ENCODE assay signal across 8 cellular contexts in the genomic region with DNA sequence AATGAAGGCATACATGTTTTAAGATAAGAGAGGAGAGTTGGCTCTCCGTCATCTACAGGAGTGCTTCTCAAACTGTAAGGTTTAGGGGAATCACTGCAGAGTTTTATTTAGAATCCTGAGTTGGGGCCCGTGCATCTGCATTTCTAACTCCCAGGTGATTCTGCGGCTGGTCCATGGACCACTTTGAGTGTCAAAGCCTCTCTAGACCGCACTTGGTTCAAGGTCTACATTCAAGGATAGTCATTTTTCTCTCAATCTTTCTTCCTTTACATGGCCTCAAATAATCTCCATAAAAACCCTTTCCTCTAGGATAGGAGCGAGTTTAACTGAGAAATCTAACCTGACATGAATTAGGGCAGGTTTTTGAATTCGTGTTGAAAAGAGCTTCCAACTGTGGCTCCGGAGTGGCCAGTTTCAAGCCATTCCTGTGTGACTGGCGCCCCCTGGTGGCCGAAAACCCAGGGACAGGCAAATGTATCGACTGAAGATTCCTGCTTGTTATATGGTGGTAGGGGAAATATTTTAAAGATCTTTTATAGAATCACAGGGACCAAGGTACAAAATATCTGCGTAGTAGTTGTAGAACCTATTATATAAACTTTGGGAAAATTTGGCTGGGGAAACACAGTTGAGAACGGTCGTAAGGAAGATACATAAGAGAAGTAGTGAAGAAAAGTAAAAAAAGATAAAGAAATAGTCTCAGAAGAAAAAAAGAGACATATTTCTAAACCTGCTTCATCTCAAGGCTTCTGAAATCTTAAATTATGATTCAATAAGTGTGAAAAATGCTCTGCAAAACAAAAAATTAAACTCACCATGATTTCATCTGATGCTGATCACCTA. TPM values are rescaled to one million over a fixed set of nuclear protein-coding genes. Genes with fewer than 3 reads are reported as not detected.
DNase-seq lines count a peak whose midpoint lies in the region; ATAC-seq, FAIRE-seq and TF ChIP-seq lines count a peak whose summit lies in the region.

No MANE protein-coding gene starts in this region.

- TF ChIP-seq POLR2A in HepG2 (IDR thresholded peaks at IDR 0.05; ENCODE audit: insufficient read depth in 1 of 2, low read depth in 2 of 2, low read length in 2 of 2), result no peak

- no peaks in the 10 kb centered on the region for H3K9me3 ChIP-seq in HepG2 (ENCODE audit: low read length)

- H3K27ac Mint-ChIP-seq in activated CD4-positive, alpha-beta T cell treated with anti-CD3 and anti-CD28 coated beads, Interleukin-2, amount 10 ng/mL, durations not matched to agents 24 days and 14 days, result peak overlapping the region; percentile 25

- DNase-seq in AG10803 (ENCODE audit: low read depth), result peak; percentile 63
- peak; percentile 83 to 93 for DNase-seq in NCI-H524 (lab: John Stamatoyannopoulos, UW)
- DNase-seq in activated CD4-positive, alpha-beta T cell treated with anti-CD3 and anti-CD28 coated beads, Interleukin-2, amount 10 ng/mL, durations not matched to agents 24 days and 14 days, result peak; percentile 97
- peak; percentile 56 for DNase-seq in HepG2 (ENCODE audit: low spot score)
- peak; percentile 74 to 99 (median 83) for DNase-seq in stimulated activated CD4-positive, alpha-beta T cell treated with anti-CD3 and anti-CD28 coated beads, TNF-alpha, amount 100 ng/mL, for 1 hour (ENCODE audit: low read depth in 3 of 3, low spot score in 1 of 3)

- no peaks in the 10 kb centered on the region for H4K20me1 ChIP-seq in HepG2 (ENCODE audit: insufficient read depth, low read length)

- H3K79me2 ChIP-seq in HepG2 (ENCODE audit: insufficient read depth, low read length), result no peaks in the 10 kb centered on the region

- H3K4me3 Mint-ChIP-seq in activated CD4-positive, alpha-beta T cell treated with anti-CD3 and anti-CD28 coated beads, Interleukin-2, amount 10 ng/mL, durations not matched to agents 24 days and 14 days, result peak overlapping the region; percentile 13

- peaks cover 17% of the 10 kb centered on the region; the same call in 1 of the 2 replicates for H3K4me1 ChIP-seq in HepG2 (ENCODE audit: insufficient read depth, low read length)

- H3K4me3 ChIP-seq in AG10803 (ENCODE audit: low read length) (no peak overlapping the region), HepG2 (replicated peaks in 1 of 3; ENCODE audit: insufficient read depth in 1 of 3, low read depth in 2 of 3, low read length in 3 of 3) (no peak overlapping the region)

- H3K36me3 ChIP-seq in HepG2 (replicated peaks in 1 of 2; ENCODE audit: control insufficient read depth in 1 of 2, insufficient read depth in 2 of 2, low read length in 2 of 2), result no peaks in the 10 kb centered on the region

- no peaks in the 10 kb centered on the region for H3K27me3 Mint-ChIP-seq in activated CD4-positive, alpha-beta T cell treated with anti-CD3 and anti-CD28 coated beads, Interleukin-2, amount 10 ng/mL, durations not matched to agents 24 days and 14 days

- WGBS in HepG2 (ENCODE audit: low lambda C conversion rate), result 22% methylated on average over 13 of the region's 13 CpGs

- no peaks in the 10 kb centered on the region; a peak in 2 of 5 replicates for H3K27me3 ChIP-seq in HepG2 (ENCODE audit: control insufficient read depth in 1 of 2, insufficient read depth in 2 of 2, low read length in 2 of 2)

- H3K9me3 Mint-ChIP-seq in activated CD4-positive, alpha-beta T cell treated with anti-CD3 and anti-CD28 coated beads, Interleukin-2, amount 10 ng/mL, durations not matched to agents 24 days and 14 days, result no peaks in the 10 kb centered on the region

- H2AFZ ChIP-seq in HepG2 (ENCODE audit: low read length), result no peak overlapping the region

- no peaks in the 10 kb centered on the region for H3K36me3 Mint-ChIP-seq in activated CD4-positive, alpha-beta T cell treated with anti-CD3 and anti-CD28 coated beads, Interleukin-2, amount 10 ng/mL, durations not matched to agents 24 days and 14 days (ENCODE audit: low read depth)

- H3K9ac ChIP-seq in HepG2 (ENCODE audit: insufficient read depth, low read depth, low read length), result no peak overlapping the region

- TF ChIP-seq EP300 in HepG2 (IDR thresholded peaks at IDR 0.05; ENCODE audit: low read depth in 2 of 2, low read length in 2 of 2) (no peak), HepG2 (CRISPR knock-in tag; IDR thresholded peaks at IDR 0.05; ENCODE audit: borderline replicate concordance) (no peak)

- TF ChIP-seq RAD21 in HepG2 (CRISPR knock-in tag; IDR thresholded peaks at IDR 0.05), result peak; percentile 90

- H3K4me2 ChIP-seq in HepG2 (ENCODE audit: low read depth, low read length), result peak overlapping the region; percentile 61

- POLR2A ChIA-PET in HepG2 (lab: Yijun Ruan, JAX), result no interaction called here

- peak; percentile 46 for ATAC-seq in GM18873 (IDR thresholded peaks at IDR 0.05; ENCODE audit: low FRiP score, unreplicated experiment)
- ATAC-seq in HG03280 (IDR thresholded peaks at IDR 0.05; ENCODE audit: unreplicated experiment), result peak; percentile 73
- ATAC-seq in HepG2, result peak; percentile 95

- H3K4me1 Mint-ChIP-seq in activated CD4-positive, alpha-beta T cell treated with anti-CD3 and anti-CD28 coated beads, Interleukin-2, amount 10 ng/mL, durations not matched to agents 24 days and 14 days, result peaks cover 16% of the 10 kb centered on the region

- peak; percentile 92 for TF ChIP-seq CTCF in AG10803 (conservative IDR thresholded peaks at IDR 0.05; ENCODE audit: low read length)
- peak; percentile 90 for TF ChIP-seq CTCF in HepG2 (CRISPR knock-in tag; IDR thresholded peaks at IDR 0.05)

- FAIRE-seq in colon (lab: Jason Lieb, UNC) (peak; percentile 21), HepG2 (lab: Jason Lieb, UNC) (peak; percentile 79)

- intact Hi-C loops in activated CD4-positive, alpha-beta T cell treated with anti-CD3 and anti-CD28 coated beads, Interleukin-2, amount 10 ng/mL, durations not matched to agents 24 days and 14 days (cut with micrococcal nuclease), result loop anchor here (1.0 to 2.0 kb wide), 3 partner anchors 52 to 305 kb away; no protein-coding TSS in a partner anchor
- intact Hi-C loops in HepG2 (cut with micrococcal nuclease; ENCODE audit: unreplicated experiment), result loop anchor here (1.0 to 2.0 kb wide), 4 partner anchors 52 to 364 kb away; no protein-coding TSS in a partner anchor

- CTCF ChIA-PET in HepG2 (lab: Yijun Ruan, JAX; ENCODE audit: low intra/inter-chr PET ratio, low total read pairs), result interaction anchor here (1.0 to 5.1 kb wide), 2 partner anchors 48 to 231 kb away, joined by 3 to 64 read pairs; no protein-coding TSS in a partner anchor

- no TSS peak for BruUV-seq in HepG2 (replicated peaks; lab: Mats Ljungman, UMichigan)

- in situ Hi-C loops in HepG2 (cut with HindIII; ENCODE audit: extremely low pct_ligation_motif_present, low pct_unique_long_range_greater_than_20kb), result loop anchor here (5.0 kb wide), 1 partner anchor 231 kb away; no protein-coding TSS in a partner anchor

- H3K27ac ChIP-seq in HepG2 (ENCODE audit: extremely low read length, insufficient read depth, low read length), result no peak overlapping the region

RNA-seq across cellular contexts. Expression of a gene that starts 11.9 kb away (rescaled TPM):
- 0.05 and 0.12 TPM in 2 replicates for total RNA-seq in activated CD4-positive, alpha-beta T cell treated with anti-CD3 and anti-CD28 coated beads, Interleukin-2, amount 10 ng/mL, durations not matched to agents 24 days and 14 days
- total RNA-seq in HepG2 (2016; rRNA removed; fragmentation: Illumina TruSeq; extraction: Trizol), result 0.31 and 0.42 TPM in 2 replicates
- total RNA-seq in HepG2 (2016; cell fraction: cytosol; rRNA removed; fragmentation: Illumina TruSeq; extraction: Trizol; ENCODE audit: low read depth), result not detected in 2 replicates
- 0.22 and 0.46 TPM in 2 replicates for total RNA-seq in HepG2 (2016; cell fraction: insoluble cytoplasmic fraction; rRNA removed; fragmentation: Illumina TruSeq; extraction: Trizol)
- 0.09 and 0.24 TPM in 2 replicates for total RNA-seq in HepG2 (2016; cell fraction: membrane; rRNA removed; fragmentation: Illumina TruSeq; extraction: Trizol)
- 0.25 and 0.38 TPM in 2 replicates for total RNA-seq in HepG2 (2016; cell fraction: nucleus; rRNA removed; fragmentation: Illumina TruSeq; extraction: Trizol)
- polyA plus RNA-seq in HepG2 (2011; rRNA removed), result 0.60 and 0.83 TPM in 2 replicates
- 0.35 and 0.45 TPM in 2 replicates for polyA plus RNA-seq in HepG2 (2011; cell fraction: cytosol; rRNA removed)
- 0.39 and 0.83 TPM in 2 replicates for polyA plus RNA-seq in HepG2 (2011; cell fraction: nucleus; rRNA removed)
- polyA plus RNA-seq in HepG2 (2012), result 0.21 TPM in 1 of 2 replicates, not detected in the other
- polyA plus RNA-seq in HepG2 (2016; cell fraction: cytosol; fragmentation: Illumina TruSeq; extraction: Trizol; ENCODE audit: low read depth), result 0.06 TPM in 1 of 2 replicates, not detected in the other
- 0.33 and 0.48 TPM in 2 replicates for polyA plus RNA-seq in HepG2 (2016; cell fraction: insoluble cytoplasmic fraction; fragmentation: Illumina TruSeq; extraction: Trizol; ENCODE audit: low read depth)
- 0.16 and 0.24 TPM in 2 replicates for polyA plus RNA-seq in HepG2 (2016; cell fraction: membrane; fragmentation: Illumina TruSeq; extraction: Trizol; ENCODE audit: low read depth)
- 0.37 and 0.71 TPM in 2 replicates for polyA plus RNA-seq in HepG2 (2016; cell fraction: nucleus; fragmentation: Illumina TruSeq; extraction: Trizol; ENCODE audit: insufficient read depth, low read depth)
- polyA minus RNA-seq in HepG2 (2011; rRNA and poly(A)+ RNA removed; ENCODE audit: low replicate concordance), result 0.26 TPM in 1 of 2 replicates, not detected in the other
- 0.26 TPM in 1 of 2 replicates, not detected in the other for polyA minus RNA-seq in HepG2 (2011; cell fraction: cytosol; rRNA and poly(A)+ RNA removed)
- polyA minus RNA-seq in HepG2 (2011; cell fraction: nucleus; rRNA and poly(A)+ RNA removed), result 0.62 and 0.77 TPM in 2 replicates

RNA-seq across cellular contexts. Expression of a gene that starts 51.0 kb away (rescaled TPM):
- 84.1 and 87.7 TPM in 2 replicates for total RNA-seq in activated CD4-positive, alpha-beta T cell treated with anti-CD3 and anti-CD28 coated beads, Interleukin-2, amount 10 ng/mL, durations not matched to agents 24 days and 14 days
- total RNA-seq in HepG2 (2016; rRNA removed; fragmentation: Illumina TruSeq; extraction: Trizol), result 43.3 and 52.5 TPM in 2 replicates
- total RNA-seq in HepG2 (2016; cell fraction: cytosol; rRNA removed; fragmentation: Illumina TruSeq; extraction: Trizol; ENCODE audit: low read depth), result 7.6 and 8.5 TPM in 2 replicates
- total RNA-seq in HepG2 (2016; cell fraction: insoluble cytoplasmic fraction; rRNA removed; fragmentation: Illumina TruSeq; extraction: Trizol), result 39.9 and 53.9 TPM in 2 replicates
- 17.8 and 19.5 TPM in 2 replicates for total RNA-seq in HepG2 (2016; cell fraction: membrane; rRNA removed; fragmentation: Illumina TruSeq; extraction: Trizol)
- 39.6 and 43.6 TPM in 2 replicates for total RNA-seq in HepG2 (2016; cell fraction: nucleus; rRNA removed; fragmentation: Illumina TruSeq; extraction: Trizol)
- polyA plus RNA-seq in HepG2 (2011; rRNA removed), result 19.9 and 20.6 TPM in 2 replicates
- 9.8 and 13.9 TPM in 2 replicates for polyA plus RNA-seq in HepG2 (2011; cell fraction: cytosol; rRNA removed)
- 17.8 and 22.6 TPM in 2 replicates for polyA plus RNA-seq in HepG2 (2011; cell fraction: nucleus; rRNA removed)
- polyA plus RNA-seq in HepG2 (2012), result 15.3 and 18.5 TPM in 2 replicates
- polyA plus RNA-seq in HepG2 (2016; cell fraction: cytosol; fragmentation: Illumina TruSeq; extraction: Trizol; ENCODE audit: low read depth), result 5.7 and 5.9 TPM in 2 replicates
- polyA plus RNA-seq in HepG2 (2016; cell fraction: insoluble cytoplasmic fraction; fragmentation: Illumina TruSeq; extraction: Trizol; ENCODE audit: low read depth), result 47.1 and 49.7 TPM in 2 replicates
- 12.6 and 13.2 TPM in 2 replicates for polyA plus RNA-seq in HepG2 (2016; cell fraction: membrane; fragmentation: Illumina TruSeq; extraction: Trizol; ENCODE audit: low read depth)
- polyA plus RNA-seq in HepG2 (2016; cell fraction: nucleus; fragmentation: Illumina TruSeq; extraction: Trizol; ENCODE audit: insufficient read depth, low read depth), result 45.3 and 47.8 TPM in 2 replicates
- polyA minus RNA-seq in HepG2 (2011; rRNA and poly(A)+ RNA removed; ENCODE audit: low replicate concordance), result 32.9 and 36.1 TPM in 2 replicates
- 10.4 and 10.9 TPM in 2 replicates for polyA minus RNA-seq in HepG2 (2011; cell fraction: cytosol; rRNA and poly(A)+ RNA removed)
- 66.2 and 73.6 TPM in 2 replicates for polyA minus RNA-seq in HepG2 (2011; cell fraction: nucleus; rRNA and poly(A)+ RNA removed)
